1 cellular context compared by ENCODE assay signal in the genomic region with DNA sequence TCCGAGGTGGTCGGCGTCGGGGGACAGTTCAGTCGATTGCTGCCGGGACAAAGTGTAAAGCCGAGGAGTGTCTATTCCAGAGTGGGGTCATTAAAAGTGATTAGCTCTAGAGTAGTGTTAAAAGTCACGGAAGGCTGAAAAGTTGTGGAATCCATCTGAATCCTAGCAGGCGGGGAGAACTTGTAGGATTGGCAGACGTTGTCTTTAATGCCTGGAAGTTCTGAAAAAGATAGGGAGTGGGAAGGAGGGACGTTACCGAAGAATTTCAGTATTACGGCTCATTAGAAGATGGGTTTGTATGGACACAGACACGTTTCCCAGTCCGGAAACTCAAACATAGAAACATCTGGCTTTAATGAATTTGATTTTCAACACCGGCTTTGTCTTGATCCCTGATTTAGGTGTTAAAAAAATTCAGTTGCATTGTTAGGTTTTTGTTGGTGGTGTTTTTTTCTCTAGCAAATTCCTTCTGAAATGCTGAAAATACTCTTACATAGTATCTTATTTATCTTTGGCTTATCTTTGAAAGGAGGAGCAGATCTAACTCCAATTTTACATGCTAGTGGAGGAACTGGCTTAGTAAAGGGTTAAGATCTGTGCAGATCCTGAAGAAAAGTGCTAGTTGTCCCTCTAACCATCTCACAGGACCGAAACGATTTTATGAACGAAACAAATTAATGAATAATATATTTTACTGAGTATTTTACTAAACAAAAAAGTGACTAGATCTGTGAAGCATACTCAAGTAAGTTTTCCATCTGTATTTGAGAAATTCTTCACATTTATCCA.
TF ChIP-seq lines count a peak whose summit lies in the region.

No MANE protein-coding gene starts in this region.

TF ChIP-seq in HepG2, 621 proteins besides CTCF, POLR2A, EP300 and RAD21 (continued from another document):
- TF ChIP-seq, protein P1, sequence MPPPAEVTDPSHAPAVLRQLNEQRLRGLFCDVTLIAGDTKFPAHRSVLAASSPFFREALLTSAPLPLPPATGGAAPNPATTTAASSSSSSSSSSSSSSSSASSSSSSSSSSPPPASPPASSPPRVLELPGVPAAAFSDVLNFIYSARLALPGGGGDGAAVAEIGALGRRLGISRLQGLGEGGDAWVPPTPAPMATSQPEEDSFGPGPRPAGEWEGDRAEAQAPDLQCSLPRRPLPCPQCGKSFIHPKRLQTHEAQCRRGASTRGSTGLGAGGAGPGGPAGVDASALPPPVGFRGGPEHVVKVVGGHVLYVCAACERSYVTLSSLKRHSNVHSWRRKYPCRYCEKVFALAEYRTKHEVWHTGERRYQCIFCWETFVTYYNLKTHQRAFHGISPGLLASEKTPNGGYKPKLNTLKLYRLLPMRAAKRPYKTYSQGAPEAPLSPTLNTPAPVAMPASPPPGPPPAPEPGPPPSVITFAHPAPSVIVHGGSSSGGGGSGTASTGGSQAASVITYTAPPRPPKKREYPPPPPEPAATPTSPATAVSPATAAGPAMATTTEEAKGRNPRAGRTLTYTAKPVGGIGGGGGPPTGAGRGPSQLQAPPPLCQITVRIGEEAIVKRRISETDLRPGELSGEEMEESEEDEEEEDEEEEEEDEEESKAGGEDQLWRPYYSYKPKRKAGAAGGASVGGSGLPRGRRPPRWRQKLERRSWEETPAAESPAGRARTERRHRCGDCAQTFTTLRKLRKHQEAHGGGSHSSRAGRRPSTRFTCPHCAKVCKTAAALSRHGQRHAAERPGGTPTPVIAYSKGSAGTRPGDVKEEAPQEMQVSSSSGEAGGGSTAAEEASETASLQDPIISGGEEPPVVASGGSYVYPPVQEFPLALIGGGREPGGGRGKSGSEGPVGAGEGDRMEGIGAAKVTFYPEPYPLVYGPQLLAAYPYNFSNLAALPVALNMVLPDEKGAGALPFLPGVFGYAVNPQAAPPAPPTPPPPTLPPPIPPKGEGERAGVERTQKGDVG (CRISPR knock-in tag; IDR thresholded peaks at IDR 0.05; ENCODE audit: borderline replicate concordance), result no peak
- TF ChIP-seq, protein P2, sequence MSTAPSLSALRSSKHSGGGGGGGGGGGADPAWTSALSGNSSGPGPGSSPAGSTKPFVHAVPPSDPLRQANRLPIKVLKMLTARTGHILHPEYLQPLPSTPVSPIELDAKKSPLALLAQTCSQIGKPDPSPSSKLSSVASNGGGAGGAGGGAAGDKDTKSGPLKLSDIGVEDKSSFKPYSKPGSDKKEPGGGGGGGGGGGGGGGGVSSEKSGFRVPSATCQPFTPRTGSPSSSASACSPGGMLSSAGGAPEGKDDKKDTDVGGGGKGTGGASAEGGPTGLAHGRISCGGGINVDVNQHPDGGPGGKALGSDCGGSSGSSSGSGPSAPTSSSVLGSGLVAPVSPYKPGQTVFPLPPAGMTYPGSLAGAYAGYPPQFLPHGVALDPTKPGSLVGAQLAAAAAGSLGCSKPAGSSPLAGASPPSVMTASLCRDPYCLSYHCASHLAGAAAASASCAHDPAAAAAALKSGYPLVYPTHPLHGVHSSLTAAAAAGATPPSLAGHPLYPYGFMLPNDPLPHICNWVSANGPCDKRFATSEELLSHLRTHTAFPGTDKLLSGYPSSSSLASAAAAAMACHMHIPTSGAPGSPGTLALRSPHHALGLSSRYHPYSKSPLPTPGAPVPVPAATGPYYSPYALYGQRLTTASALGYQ (CRISPR knock-in tag; IDR thresholded peaks at IDR 0.05), result no peak; the same call in 1 of the 2 replicates
- TF ChIP-seq AGO2 (optimal IDR thresholded peaks at IDR 0.05; ENCODE audit: low read depth, low read length) (no peak), ASH2L (IDR thresholded peaks at IDR 0.05; ENCODE audit: insufficient read length, low read depth, low read length) (no peak), NR2F1 (CRISPR knock-in tag; IDR thresholded peaks at IDR 0.05) (no peak), CREBL2 (CRISPR knock-in tag; IDR thresholded peaks at IDR 0.05; ENCODE audit: borderline replicate concordance) (no peak), SOX13 (IDR thresholded peaks at IDR 0.05) (no peak), SOX13 (CRISPR knock-in tag; conservative IDR thresholded peaks at IDR 0.05 in 1 of 2, IDR thresholded peaks at IDR 0.05 in 1 of 2) (no peak), NAIF1 (CRISPR knock-in tag; IDR thresholded peaks at IDR 0.05; ENCODE audit: borderline replicate concordance) (no peak), ZSCAN21 (CRISPR knock-in tag; IDR thresholded peaks at IDR 0.05; ENCODE audit: borderline replicate concordance) (no peak), ZNF652 (CRISPR knock-in tag; IDR thresholded peaks at IDR 0.05; ENCODE audit: borderline replicate concordance, low read depth) (peak; percentile 84), ZNF362 (CRISPR knock-in tag; IDR thresholded peaks at IDR 0.05; ENCODE audit: borderline replicate concordance) (0 out of 2 replicates have a peak, but pooled peaks have one; percentile 8), MZF1 (CRISPR knock-in tag; IDR thresholded peaks at IDR 0.05; ENCODE audit: borderline replicate concordance) (no peak), SMAD1 (CRISPR knock-in tag; IDR thresholded peaks at IDR 0.05; ENCODE audit: borderline replicate concordance, low read depth) (0 out of 2 replicates have a peak, but pooled peaks have one; percentile 1), ZNF572 (CRISPR knock-in tag; IDR thresholded peaks at IDR 0.05) (no peak), FOXA1 (IDR thresholded peaks at IDR 0.05) (no peak), FOXA1 (CRISPR knock-in tag; IDR thresholded peaks at IDR 0.05) (no peak), SYNCRIP (IDR thresholded peaks at IDR 0.05; ENCODE audit: insufficient read depth, low read depth, low read length) (no peak), XBP1 (CRISPR knock-in tag; IDR thresholded peaks at IDR 0.05) (no peak), MYC (CRISPR knock-in tag; IDR thresholded peaks at IDR 0.05; ENCODE audit: borderline replicate concordance) (no peak), ZNF580 (CRISPR knock-in tag; IDR thresholded peaks at IDR 0.05; ENCODE audit: borderline replicate concordance, low read depth) (no peak), NFYB (CRISPR knock-in tag; IDR thresholded peaks at IDR 0.05) (no peak), TSC22D2 (CRISPR knock-in tag; IDR thresholded peaks at IDR 0.05; ENCODE audit: borderline replicate concordance) (no peak), NFYC (CRISPR knock-in tag; IDR thresholded peaks at IDR 0.05) (0 out of 2 replicates have a peak, but pooled peaks have one; percentile 3), ZBTB25 (CRISPR knock-in tag; IDR thresholded peaks at IDR 0.05) (no peak), ZHX1 (CRISPR knock-in tag; IDR thresholded peaks at IDR 0.05; ENCODE audit: low read depth) (no peak), ZFP37 (CRISPR knock-in tag; IDR thresholded peaks at IDR 0.05; ENCODE audit: borderline replicate concordance) (no peak), ZBTB34 (CRISPR knock-in tag; IDR thresholded peaks at IDR 0.05) (no peak)
- TF ChIP-seq, protein P3, sequence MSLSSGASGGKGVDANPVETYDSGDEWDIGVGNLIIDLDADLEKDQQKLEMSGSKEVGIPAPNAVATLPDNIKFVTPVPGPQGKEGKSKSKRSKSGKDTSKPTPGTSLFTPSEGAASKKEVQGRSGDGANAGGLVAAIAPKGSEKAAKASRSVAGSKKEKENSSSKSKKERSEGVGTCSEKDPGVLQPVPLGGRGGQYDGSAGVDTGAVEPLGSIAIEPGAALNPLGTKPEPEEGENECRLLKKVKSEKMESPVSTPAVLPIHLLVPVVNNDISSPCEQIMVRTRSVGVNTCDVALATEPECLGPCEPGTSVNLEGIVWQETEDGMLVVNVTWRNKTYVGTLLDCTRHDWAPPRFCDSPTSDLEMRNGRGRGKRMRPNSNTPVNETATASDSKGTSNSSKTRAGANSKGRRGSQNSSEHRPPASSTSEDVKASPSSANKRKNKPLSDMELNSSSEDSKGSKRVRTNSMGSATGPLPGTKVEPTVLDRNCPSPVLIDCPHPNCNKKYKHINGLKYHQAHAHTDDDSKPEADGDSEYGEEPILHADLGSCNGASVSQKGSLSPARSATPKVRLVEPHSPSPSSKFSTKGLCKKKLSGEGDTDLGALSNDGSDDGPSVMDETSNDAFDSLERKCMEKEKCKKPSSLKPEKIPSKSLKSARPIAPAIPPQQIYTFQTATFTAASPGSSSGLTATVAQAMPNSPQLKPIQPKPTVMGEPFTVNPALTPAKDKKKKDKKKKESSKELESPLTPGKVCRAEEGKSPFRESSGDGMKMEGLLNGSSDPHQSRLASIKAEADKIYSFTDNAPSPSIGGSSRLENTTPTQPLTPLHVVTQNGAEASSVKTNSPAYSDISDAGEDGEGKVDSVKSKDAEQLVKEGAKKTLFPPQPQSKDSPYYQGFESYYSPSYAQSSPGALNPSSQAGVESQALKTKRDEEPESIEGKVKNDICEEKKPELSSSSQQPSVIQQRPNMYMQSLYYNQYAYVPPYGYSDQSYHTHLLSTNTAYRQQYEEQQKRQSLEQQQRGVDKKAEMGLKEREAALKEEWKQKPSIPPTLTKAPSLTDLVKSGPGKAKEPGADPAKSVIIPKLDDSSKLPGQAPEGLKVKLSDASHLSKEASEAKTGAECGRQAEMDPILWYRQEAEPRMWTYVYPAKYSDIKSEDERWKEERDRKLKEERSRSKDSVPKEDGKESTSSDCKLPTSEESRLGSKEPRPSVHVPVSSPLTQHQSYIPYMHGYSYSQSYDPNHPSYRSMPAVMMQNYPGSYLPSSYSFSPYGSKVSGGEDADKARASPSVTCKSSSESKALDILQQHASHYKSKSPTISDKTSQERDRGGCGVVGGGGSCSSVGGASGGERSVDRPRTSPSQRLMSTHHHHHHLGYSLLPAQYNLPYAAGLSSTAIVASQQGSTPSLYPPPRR (CRISPR knock-in tag; IDR thresholded peaks at IDR 0.05; ENCODE audit: borderline replicate concordance), result no peak
- TF ChIP-seq, protein P4, sequence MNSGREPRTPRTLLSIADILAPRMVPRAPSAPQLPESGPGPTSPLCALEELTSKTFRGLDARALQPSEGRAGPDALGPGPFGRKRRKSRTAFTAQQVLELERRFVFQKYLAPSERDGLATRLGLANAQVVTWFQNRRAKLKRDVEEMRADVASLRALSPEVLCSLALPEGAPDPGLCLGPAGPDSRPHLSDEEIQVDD (CRISPR knock-in tag; IDR thresholded peaks at IDR 0.05; ENCODE audit: borderline replicate concordance), result no peak
